1 cellular context compared by ENCODE assay signal in genomic region chr19:58475714-58476497, GRCh38.
A peak's percentile ranks its signal among the peaks of the same experiment; 100 is the strongest.
TF ChIP-seq lines count a peak whose summit lies in the region.

ZNF446 (plus strand) TSS chr19:58476352; CDS start chr19:58477219, 867 bp downstream.

TF ChIP-seq in HepG2, 621 proteins besides CTCF, POLR2A, EP300 and RAD21 (continued from another document and continues in another):
- no peak for TF ChIP-seq CHD4 (IDR thresholded peaks at IDR 0.05; ENCODE audit: borderline replicate concordance, low read length)
- no peak for TF ChIP-seq FOXO4 (CRISPR knock-in tag; conservative IDR thresholded peaks at IDR 0.05)
- peak; percentile 87; the same call in 1 of the 2 replicates for TF ChIP-seq ZNF414 (CRISPR knock-in tag; IDR thresholded peaks at IDR 0.05)
- peak; percentile 21; the same call in 1 of the 2 replicates for TF ChIP-seq DRAP1 (CRISPR knock-in tag; IDR thresholded peaks at IDR 0.05)
- no peak for TF ChIP-seq IRF1 (CRISPR knock-in tag; IDR thresholded peaks at IDR 0.05; ENCODE audit: low read depth)
- TF ChIP-seq SNAI1 (CRISPR knock-in tag; IDR thresholded peaks at IDR 0.05; ENCODE audit: borderline replicate concordance), result peak; percentile 11; the same call in 1 of the 2 replicates
- TF ChIP-seq ZNF205 (CRISPR knock-in tag; IDR thresholded peaks at IDR 0.05), result peak; percentile 43
- no peak; the same call in 1 of the 2 replicates for TF ChIP-seq NCOA1 (CRISPR knock-in tag; IDR thresholded peaks at IDR 0.05)
- TF ChIP-seq ZNF800 (CRISPR knock-in tag; IDR thresholded peaks at IDR 0.05), result no peak; the same call in 1 of the 2 replicates
- TF ChIP-seq PRDM10 (CRISPR knock-in tag; IDR thresholded peaks at IDR 0.05; ENCODE audit: low read depth), result peak; percentile 75; the same call in 1 of the 2 replicates
- TF ChIP-seq ZFX (CRISPR knock-in tag; IDR thresholded peaks at IDR 0.05; ENCODE audit: low read depth), result peak; percentile 91
- TF ChIP-seq ZNF335 (CRISPR knock-in tag; IDR thresholded peaks at IDR 0.05), result peak; percentile 93
- TF ChIP-seq ZNF407 (CRISPR knock-in tag; IDR thresholded peaks at IDR 0.05; ENCODE audit: not compliant biosample characterization), result peak; percentile 81
- TF ChIP-seq TMF1 (CRISPR knock-in tag; IDR thresholded peaks at IDR 0.05; ENCODE audit: low read depth), result no peak; the same call in 1 of the 2 replicates
- 0 out of 2 replicates have a peak, but pooled peaks have one; percentile 78 for TF ChIP-seq DNMT3B (CRISPR knock-in tag; conservative IDR thresholded peaks at IDR 0.05)
- peak; percentile 50; the same call in 1 of the 2 replicates for TF ChIP-seq ZNF766 (CRISPR knock-in tag; IDR thresholded peaks at IDR 0.05; ENCODE audit: borderline replicate concordance)
- TF ChIP-seq CENPBD1 (CRISPR knock-in tag; IDR thresholded peaks at IDR 0.05; ENCODE audit: borderline replicate concordance, low read depth), result no peak
- TF ChIP-seq HMG20B (CRISPR knock-in tag; conservative IDR thresholded peaks at IDR 0.05), result no peak; the same call in 1 of the 2 replicates
- TF ChIP-seq ZNF44 (CRISPR knock-in tag; IDR thresholded peaks at IDR 0.05), result no peak
- TF ChIP-seq MTA1 (CRISPR knock-in tag; IDR thresholded peaks at IDR 0.05; ENCODE audit: borderline replicate concordance), result peak; percentile 34; the same call in 1 of the 2 replicates
- TF ChIP-seq ISX (CRISPR knock-in tag; conservative IDR thresholded peaks at IDR 0.05), result 0 out of 2 replicates have a peak, but pooled peaks have one; percentile 32
- no peak; the same call in 1 of the 2 replicates for TF ChIP-seq GATAD2A (CRISPR knock-in tag; IDR thresholded peaks at IDR 0.05)
- peak; percentile 76; the same call in 1 of the 2 replicates for TF ChIP-seq ZNF296 (CRISPR knock-in tag; conservative IDR thresholded peaks at IDR 0.05)
- 0 out of 2 replicates have a peak, but pooled peaks have one; percentile 36 for TF ChIP-seq PCBP1 (IDR thresholded peaks at IDR 0.05; ENCODE audit: borderline replicate concordance, low read depth, low read length)
- peak; percentile 45 for TF ChIP-seq ZNF317 (CRISPR knock-in tag; IDR thresholded peaks at IDR 0.05)
- TF ChIP-seq ZFY (CRISPR knock-in tag; IDR thresholded peaks at IDR 0.05), result peak; percentile 93
- no peak for TF ChIP-seq NFE2L2 (IDR thresholded peaks at IDR 0.05; ENCODE audit: low read length)
- peak; percentile 44; the same call in 1 of the 2 replicates for TF ChIP-seq ZNF547 (CRISPR knock-in tag; IDR thresholded peaks at IDR 0.05)
- no peak for TF ChIP-seq SIN3B (IDR thresholded peaks at IDR 0.05; ENCODE audit: low read length)
- peak; percentile 8; the same call in 1 of the 2 replicates for TF ChIP-seq CBX5 (CRISPR knock-in tag; IDR thresholded peaks at IDR 0.05; ENCODE audit: borderline replicate concordance)
- peak; percentile 88 for TF ChIP-seq CREM (IDR thresholded peaks at IDR 0.05)
- no peak for TF ChIP-seq CREM (CRISPR knock-in tag; IDR thresholded peaks at IDR 0.05)
- TF ChIP-seq IKZF4 (CRISPR knock-in tag; IDR thresholded peaks at IDR 0.05; ENCODE audit: borderline replicate concordance, low read depth, not compliant biosample characterization), result peak; percentile 63
- no peak for TF ChIP-seq KLF13 (CRISPR knock-in tag; IDR thresholded peaks at IDR 0.05)
- TF ChIP-seq SOX5 (CRISPR knock-in tag; IDR thresholded peaks at IDR 0.05; ENCODE audit: borderline replicate concordance), result peak; percentile 2; the same call in 1 of the 2 replicates
- peak; percentile 81; the same call in 1 of the 2 replicates for TF ChIP-seq NFKB2 (CRISPR knock-in tag; IDR thresholded peaks at IDR 0.05; ENCODE audit: borderline replicate concordance)
- TF ChIP-seq TFDP2 (CRISPR knock-in tag; IDR thresholded peaks at IDR 0.05), result 0 out of 2 replicates have a peak, but pooled peaks have one; percentile 51
- no peak for TF ChIP-seq DR1 (CRISPR knock-in tag; IDR thresholded peaks at IDR 0.05)
- no peak; the same call in 1 of the 2 replicates for TF ChIP-seq ZNF326 (CRISPR knock-in tag; IDR thresholded peaks at IDR 0.05; ENCODE audit: borderline replicate concordance)
- TF ChIP-seq ZNF598 (CRISPR knock-in tag; IDR thresholded peaks at IDR 0.05; ENCODE audit: borderline replicate concordance), result 0 out of 2 replicates have a peak, but pooled peaks have one; percentile 56
- peak; percentile 76 for TF ChIP-seq HNRNPLL (IDR thresholded peaks at IDR 0.05; ENCODE audit: low read depth, low read length, poor library complexity, severe bottlenecking)
